In the genomic region with DNA sequence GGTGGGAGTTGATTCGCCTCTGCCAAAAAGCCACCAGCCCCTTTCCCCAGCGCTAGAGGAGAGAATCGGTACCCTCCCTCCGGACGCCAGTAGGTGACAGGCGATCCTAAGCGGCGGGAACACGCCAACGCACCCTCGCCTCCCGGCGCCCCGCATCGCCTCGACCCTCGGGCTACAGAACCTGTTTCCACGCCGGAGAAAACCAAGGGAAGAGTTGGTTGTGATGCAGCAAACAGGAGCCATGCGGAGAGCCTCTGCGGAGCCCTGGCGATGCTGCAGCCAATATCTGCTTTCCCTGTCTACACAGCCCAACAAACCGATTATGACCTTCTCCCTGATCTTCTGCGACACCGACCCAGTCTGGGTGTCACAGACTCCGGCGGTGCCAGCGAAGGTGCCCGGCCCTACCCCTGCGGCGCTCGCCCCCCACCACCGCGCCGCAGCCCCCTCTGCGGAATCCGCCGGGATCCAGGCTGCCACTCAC, we compare ENCODE assay signal across 8 cellular contexts. TPM values are rescaled to one million over a fixed set of nuclear protein-coding genes. Genes with fewer than 3 reads are reported as not detected.
A peak's percentile ranks its signal among the peaks of the same experiment; 100 is the strongest.
DNase-seq lines count a peak whose midpoint lies in the region; ATAC-seq and TF ChIP-seq lines count a peak whose summit lies in the region.

No MANE protein-coding gene starts in this region.

- peaks cover 13% of the 10 kb centered on the region for H3K4me1 Mint-ChIP-seq in T-helper 17 cell
- peaks cover 0 to 21% (median 16%) of the 10 kb centered on the region in 7 donors for H3K4me1 Mint-ChIP-seq in naive thymus-derived CD4-positive, alpha-beta T cell

- TF ChIP-seq EP300 in esophagus muscularis mucosa (IDR thresholded peaks at IDR 0.05), result no peak

- no peak for TF ChIP-seq POLR2A in esophagus muscularis mucosa (IDR thresholded peaks at IDR 0.05; ENCODE audit: low read depth)

- ATAC-seq in GM19397 (IDR thresholded peaks at IDR 0.05; ENCODE audit: unreplicated experiment) (peak; percentile 18), HG03457 (IDR thresholded peaks at IDR 0.05; ENCODE audit: unreplicated experiment) (peak; percentile 16), T-helper 17 cell (no peak)
- ATAC-seq in naive thymus-derived CD4-positive, alpha-beta T cell, result no peak

- TF ChIP-seq CTCF in esophagus muscularis mucosa (IDR thresholded peaks at IDR 0.05), result peak; percentile 40 to 56 (median 48)

- H3K36me3 Mint-ChIP-seq in T-helper 17 cell (ENCODE audit: low read depth), result peaks cover 5% of the 10 kb centered on the region
- peaks cover 0 to 3% (median 0%) of the 10 kb centered on the region in 5 donors for H3K36me3 Mint-ChIP-seq in naive thymus-derived CD4-positive, alpha-beta T cell

- POLR2A ChIA-PET in naive thymus-derived CD4-positive, alpha-beta T cell (lab: Charles Lee), result no interaction called here

- WGBS in esophagus muscularis mucosa, result 0% methylated on average over 2 of the region's 38 CpGs

- H3K9me3 ChIP-seq in T-helper 17 cell (ENCODE audit: control insufficient read depth, low read length, poor library complexity, severe bottlenecking), result no peaks in the 10 kb centered on the region
- no peaks in the 10 kb centered on the region for H3K9me3 ChIP-seq in esophagus muscularis mucosa
- no peaks in the 10 kb centered on the region for H3K9me3 ChIP-seq in naive thymus-derived CD4-positive, alpha-beta T cell (ENCODE audit: control insufficient read depth in 2 of 3, low read length in 3 of 3)

- H3K4me3 ChIP-seq in esophagus muscularis mucosa, result peak overlapping the region; percentile 74 to 96 (median 83)
- H3K4me3 ChIP-seq in naive thymus-derived CD4-positive, alpha-beta T cell (ENCODE audit: low read length), result peak overlapping the region; percentile 20

- DNase-seq in COLO668 (lab: John Stamatoyannopoulos, UW; ENCODE audit: unreplicated experiment) (peak; percentile 12), T-helper 17 cell (no peak), esophagus muscularis mucosa (ENCODE audit: extremely low spot score) (peak; percentile 91), COR-L47 (lab: John Stamatoyannopoulos, UW) (no peak), AML-193 (lab: John Stamatoyannopoulos, UW) (no peak)
- DNase-seq in naive thymus-derived CD4-positive, alpha-beta T cell, result peak in 1 of 9 donors; percentile 23

- peak overlapping the region; percentile 64 to 85 (median 76) for H3K27ac ChIP-seq in esophagus muscularis mucosa (replicated peaks in 1 of 4)
- no peak overlapping the region for H3K27ac ChIP-seq in naive thymus-derived CD4-positive, alpha-beta T cell (ENCODE audit: low read depth, low read length)

- peaks cover 30 to 62% (median 56%) of the 10 kb centered on the region in 4 donors for H3K4me1 ChIP-seq in esophagus muscularis mucosa
- peaks cover 0 to 4% of the 10 kb centered on the region in 2 donors for H3K4me1 ChIP-seq in naive thymus-derived CD4-positive, alpha-beta T cell (ENCODE audit: control insufficient read depth in 2 of 2, insufficient read depth in 2 of 2, low read length in 2 of 2)

- no peak overlapping the region for H3K27ac Mint-ChIP-seq in T-helper 17 cell
- H3K27ac Mint-ChIP-seq in naive thymus-derived CD4-positive, alpha-beta T cell, result no peak overlapping the region

- peak overlapping the region; percentile 75 for H3K4me3 Mint-ChIP-seq in T-helper 17 cell
- H3K4me3 Mint-ChIP-seq in naive thymus-derived CD4-positive, alpha-beta T cell, result peak overlapping the region; percentile 17 to 76 (median 55)

- intact Hi-C loops in esophagus muscularis mucosa (cut with DNase I), result loop anchor here (5.0 to 10.0 kb wide), 4 partner anchors 107 to 698 kb away; no protein-coding TSS in a partner anchor
- intact Hi-C loops in naive thymus-derived CD4-positive, alpha-beta T cell (cut with micrococcal nuclease), result no loop called here

- H3K9me3 Mint-ChIP-seq in naive thymus-derived CD4-positive, alpha-beta T cell, result peaks cover 0 to 4% (median 0%) of the 10 kb centered on the region in 11 donors

- no peaks in the 10 kb centered on the region for H3K27me3 ChIP-seq in esophagus muscularis mucosa
- H3K27me3 ChIP-seq in naive thymus-derived CD4-positive, alpha-beta T cell (ENCODE audit: control insufficient read depth in 2 of 2, insufficient read depth in 2 of 2, low read length in 2 of 2), result peaks cover 0 to 4% of the 10 kb centered on the region in 2 donors

- H3K27me3 Mint-ChIP-seq in T-helper 17 cell, result peaks cover 56% of the 10 kb centered on the region
- H3K27me3 Mint-ChIP-seq in naive thymus-derived CD4-positive, alpha-beta T cell, result peaks cover 49 to 68% (median 60%) of the 10 kb centered on the region in 5 donors

- H3K36me3 ChIP-seq in esophagus muscularis mucosa, result no peaks in the 10 kb centered on the region
- H3K36me3 ChIP-seq in naive thymus-derived CD4-positive, alpha-beta T cell (ENCODE audit: control insufficient read depth in 2 of 3, insufficient read depth in 3 of 3, low read length in 3 of 3), result no peaks in the 10 kb centered on the region

- CTCF ChIA-PET in naive thymus-derived CD4-positive, alpha-beta T cell (lab: Charles Lee), result no interaction called here

RNA-seq across cellular contexts. Expression of a gene that starts 0.5 kb away (rescaled TPM):
- total RNA-seq in T-helper 17 cell, result under 1 TPM; 0.27 to 0.86 TPM
- total RNA-seq in esophagus muscularis mucosa, result 10 to 100 TPM; 12.5 to 36.9 (median 24.4) TPM
- 1 to 10 TPM in 1 of 5 experiments, under 1 TPM in 2, not detected in 2; 0.10 to 1.2 (median 0.34) TPM for total RNA-seq in naive thymus-derived CD4-positive, alpha-beta T cell
- polyA plus RNA-seq in naive thymus-derived CD4-positive, alpha-beta T cell, result not detected

Comparison
In these comparisons a context has a peak if more than half of its experiments do, and no peak if none do; other contexts are left out.
1. DNase-seq: peak in COLO668 (single experiment) and esophagus muscularis mucosa (single experiment); none in T-helper 17 cell (0 of 3), COR-L47 (single experiment) and AML-193 (0 of 2).
2. ATAC-seq: peak in GM19397 (single experiment) and HG03457 (single experiment); none in T-helper 17 cell (single experiment) and naive thymus-derived CD4-positive, alpha-beta T cell (single experiment).
3. RNA of a gene that starts 0.5 kb away (total RNA-seq): 12.5 to 36.9 TPM in esophagus muscularis mucosa; 0.27 to 0.86 TPM in T-helper 17 cell and 0.10 to 1.2 TPM in naive thymus-derived CD4-positive, alpha-beta T cell; every median in the first group is over 4 times any median in the second.